22 cellular contexts compared by ENCODE assay signal in genomic region chr12:91763654-91764439, GRCh38.
"Had no signal": no experiment of that assay in that cellular context is flagged by ENCODE, and none has a peak within 500 bp of the region (broad histone marks: within the 10 kb centered on the region; RNA-seq: fewer than 3 reads in every experiment).

No MANE protein-coding gene starts in this region.

- H3K4me3 Mint-ChIP-seq: activated CD8-positive, alpha-beta T cell treated with anti-CD3 and anti-CD28 coated beads for 36 hours; activated naive CD8-positive, alpha-beta T cell; activated T-cell treated with anti-CD3 and anti-CD28 coated beads, Interleukin-2, amount 50 U/mL, for 72 hours; brain; central memory CD8-positive, alpha-beta T cell; dendritic cell treated with granulocyte-macrophage colony-stimulating factor and Interleukin-4, amounts not matched to agents 40 ng/mL and 50 ng/mL, for 4 days; memory B cell; naive thymus-derived CD8-positive, alpha-beta T cell; stimulated activated naive CD8-positive, alpha-beta T cell treated with anti-CD3 and anti-CD28 coated beads, Interleukin-15, Interleukin-2, amounts not matched to agents 100 ng/mL and 50 ng/mL, for 24 hours; T-helper 1 cell treated with Interleukin-12 subunit alpha and Interleukin-12 subunit beta and Interleukin-4 antibody, amounts not matched to agents 30 μg/mL and 1 μg/mL, for 36 hours; WTC11 had no signal

- H3K27me3 ChIP-seq: hepatocyte, left lung, suprapubic skin, upper lobe of right lung had no signal

- H3K36me3 ChIP-seq: left lung, suprapubic skin, upper lobe of right lung had no signal

- H3K4me1 Mint-ChIP-seq: central memory CD8-positive, alpha-beta T cell; memory B cell; WTC11 had no signal

- H3K9me3 ChIP-seq: upper lobe of right lung had no signal

- H3K4me2 ChIP-seq: hepatocyte had no signal

- DNase-seq: activated CD4-positive, alpha-beta T cell treated with anti-CD3 and anti-CD28 coated beads for 4 hours; activated CD8-positive, alpha-beta memory T cell treated with anti-CD3 and anti-CD28 coated beads, Interleukin-2, amount 50 U/mL, for 4 hours; activated CD8-positive, alpha-beta T cell treated with anti-CD3 and anti-CD28 coated beads for 36 hours; activated gamma-delta T cell treated with Interleukin-2 at 50 U/mL for 16 hours; activated T-cell treated with anti-CD3 and anti-CD28 coated beads, Interleukin-2, amount 50 U/mL, for 72 hours; effector memory CD4-positive, alpha-beta T cell; islet precursor cell; left lung; naive thymus-derived CD8-positive, alpha-beta T cell; occipital lobe; small intestine; upper lobe of right lung had no signal

- H3K36me3 Mint-ChIP-seq: WTC11 had no signal

- H3K79me2 ChIP-seq: hepatocyte had no signal

- H3K27ac Mint-ChIP-seq: activated CD8-positive, alpha-beta T cell treated with anti-CD3 and anti-CD28 coated beads for 36 hours; activated naive CD8-positive, alpha-beta T cell; activated T-cell treated with anti-CD3 and anti-CD28 coated beads, Interleukin-2, amount 50 U/mL, for 72 hours; dendritic cell treated with granulocyte-macrophage colony-stimulating factor and Interleukin-4, amounts not matched to agents 40 ng/mL and 50 ng/mL, for 4 days; memory B cell; stimulated activated naive CD8-positive, alpha-beta T cell treated with anti-CD3 and anti-CD28 coated beads, Interleukin-15, Interleukin-2, amounts not matched to agents 100 ng/mL and 50 ng/mL, for 24 hours; T-helper 1 cell treated with Interleukin-12 subunit alpha and Interleukin-12 subunit beta and Interleukin-4 antibody, amounts not matched to agents 30 μg/mL and 1 μg/mL, for 36 hours; WTC11 had no signal

- H2AFZ ChIP-seq: hepatocyte had no signal

- H3K27ac ChIP-seq: hepatocyte, left lung, suprapubic skin, upper lobe of right lung had no signal

- ATAC-seq: activated CD8-positive, alpha-beta T cell treated with anti-CD3 and anti-CD28 coated beads for 36 hours; activated T-cell treated with anti-CD3 and anti-CD28 coated beads, Interleukin-2, amount 50 U/mL, for 72 hours; left lung; naive thymus-derived CD8-positive, alpha-beta T cell; upper lobe of right lung; WTC11 had no signal

- H3K27me3 Mint-ChIP-seq: activated CD8-positive, alpha-beta T cell treated with anti-CD3 and anti-CD28 coated beads for 36 hours; activated naive CD8-positive, alpha-beta T cell; brain; central memory CD8-positive, alpha-beta T cell; memory B cell; naive thymus-derived CD8-positive, alpha-beta T cell; stimulated activated naive CD8-positive, alpha-beta T cell treated with anti-CD3 and anti-CD28 coated beads, Interleukin-15, Interleukin-2, amounts not matched to agents 100 ng/mL and 50 ng/mL, for 24 hours had no signal

- H3K4me1 ChIP-seq: left lung, suprapubic skin, upper lobe of right lung had no signal

- H3K9me3 Mint-ChIP-seq: central memory CD8-positive, alpha-beta T cell; dendritic cell treated with granulocyte-macrophage colony-stimulating factor and Interleukin-4, amounts not matched to agents 40 ng/mL and 50 ng/mL, for 4 days had no signal

- H3K4me3 ChIP-seq: hepatocyte, left lung, suprapubic skin, upper lobe of right lung had no signal
